In the genomic region with DNA sequence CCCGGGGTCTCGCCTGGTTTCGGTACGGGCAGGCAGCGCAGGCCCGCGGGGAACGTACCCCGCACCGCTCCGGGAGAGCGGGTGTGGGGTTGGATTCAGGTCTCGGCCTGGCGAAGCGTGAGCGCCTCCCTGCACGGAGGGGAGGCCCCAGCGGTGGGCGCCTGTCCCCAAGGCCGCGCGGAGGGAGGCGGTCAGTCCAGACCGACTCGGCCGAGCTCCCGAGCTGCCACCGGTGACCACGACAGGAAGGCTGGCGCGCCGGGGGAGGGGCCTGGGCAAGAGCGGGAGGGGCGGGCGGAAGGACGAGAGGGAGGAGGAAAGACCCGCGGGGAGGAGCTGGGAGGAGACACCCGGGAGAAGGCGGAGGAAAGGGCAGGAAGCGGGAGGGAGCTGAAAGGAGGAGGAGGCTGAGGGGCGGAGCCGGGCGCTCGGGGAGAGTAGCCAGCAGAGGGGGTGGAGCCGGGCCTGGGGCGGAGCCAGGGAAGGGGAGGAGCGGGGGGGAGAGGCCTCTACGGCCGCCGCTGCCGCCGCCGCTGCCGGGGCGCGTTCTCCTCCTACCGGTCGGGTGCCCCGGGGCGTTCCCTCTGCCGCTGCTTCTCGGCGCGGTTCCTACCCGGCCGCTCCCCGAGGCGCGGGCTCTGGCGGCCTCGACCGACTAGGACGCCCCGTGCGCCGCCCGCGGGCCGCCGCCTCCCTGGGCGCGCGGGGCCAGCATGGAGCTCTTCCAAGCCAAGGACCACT, we compare ENCODE assay signal across 8 cellular contexts. TPM values are rescaled to one million over a fixed set of nuclear protein-coding genes. Genes with fewer than 3 reads are reported as not detected.
A peak's percentile ranks its signal among the peaks of the same experiment; 100 is the strongest.
DNase-seq lines count a peak whose midpoint lies in the region; ATAC-seq, FAIRE-seq and TF ChIP-seq lines count a peak whose summit lies in the region.

A gene with protein sequence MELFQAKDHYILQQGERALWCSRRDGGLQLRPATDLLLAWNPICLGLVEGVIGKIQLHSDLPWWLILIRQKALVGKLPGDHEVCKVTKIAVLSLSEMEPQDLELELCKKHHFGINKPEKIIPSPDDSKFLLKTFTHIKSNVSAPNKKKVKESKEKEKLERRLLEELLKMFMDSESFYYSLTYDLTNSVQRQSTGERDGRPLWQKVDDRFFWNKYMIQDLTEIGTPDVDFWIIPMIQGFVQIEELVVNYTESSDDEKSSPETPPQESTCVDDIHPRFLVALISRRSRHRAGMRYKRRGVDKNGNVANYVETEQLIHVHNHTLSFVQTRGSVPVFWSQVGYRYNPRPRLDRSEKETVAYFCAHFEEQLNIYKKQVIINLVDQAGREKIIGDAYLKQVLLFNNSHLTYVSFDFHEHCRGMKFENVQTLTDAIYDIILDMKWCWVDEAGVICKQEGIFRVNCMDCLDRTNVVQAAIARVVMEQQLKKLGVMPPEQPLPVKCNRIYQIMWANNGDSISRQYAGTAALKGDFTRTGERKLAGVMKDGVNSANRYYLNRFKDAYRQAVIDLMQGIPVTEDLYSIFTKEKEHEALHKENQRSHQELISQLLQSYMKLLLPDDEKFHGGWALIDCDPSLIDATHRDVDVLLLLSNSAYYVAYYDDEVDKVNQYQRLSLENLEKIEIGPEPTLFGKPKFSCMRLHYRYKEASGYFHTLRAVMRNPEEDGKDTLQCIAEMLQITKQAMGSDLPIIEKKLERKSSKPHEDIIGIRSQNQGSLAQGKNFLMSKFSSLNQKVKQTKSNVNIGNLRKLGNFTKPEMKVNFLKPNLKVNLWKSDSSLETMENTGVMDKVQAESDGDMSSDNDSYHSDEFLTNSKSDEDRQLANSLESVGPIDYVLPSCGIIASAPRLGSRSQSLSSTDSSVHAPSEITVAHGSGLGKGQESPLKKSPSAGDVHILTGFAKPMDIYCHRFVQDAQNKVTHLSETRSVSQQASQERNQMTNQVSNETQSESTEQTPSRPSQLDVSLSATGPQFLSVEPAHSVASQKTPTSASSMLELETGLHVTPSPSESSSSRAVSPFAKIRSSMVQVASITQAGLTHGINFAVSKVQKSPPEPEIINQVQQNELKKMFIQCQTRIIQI (plus strand): TSS at position 501 of the 741 bp plus-strand sequence. CDS start 213 bp downstream, at position 714.

- H3K4me3 ChIP-seq in WI38 (ENCODE audit: low read depth, low read length): peak within 1 kb of the TSS; percentile 78
- peak within 1 kb of the TSS; percentile 77 for H3K4me3 ChIP-seq in bronchial epithelial cell (ENCODE audit: low read depth, low read length)

- no peak for TF ChIP-seq CTCF in WI38 (IDR thresholded peaks at IDR 0.05; ENCODE audit: low read depth, low read length)
- TF ChIP-seq CTCF in bronchial epithelial cell (IDR thresholded peaks at IDR 0.05; ENCODE audit: insufficient read depth, low read length, severe bottlenecking): peak; percentile 33

- DNase-seq in ACHN (peak; percentile 98), NCI-H2196 treated with DMSO at 0.1 percent for 48 hours (lab: John Stamatoyannopoulos, UW; ENCODE audit: unreplicated experiment) (peak; percentile 85), bronchial epithelial cell (ENCODE audit: low read depth) (peak; percentile 89), iPS-NIHi7 (ENCODE audit: extremely low spot score) (peak; percentile 100), smooth muscle cell of the brain vasculature (ENCODE audit: low read depth, low spot score) (peak; percentile 93)

- ATAC-seq in GM18870 (IDR thresholded peaks at IDR 0.05; ENCODE audit: unreplicated experiment): peak; percentile 79
- peak; percentile 85 for ATAC-seq in HG03139 (IDR thresholded peaks at IDR 0.05; ENCODE audit: unreplicated experiment)

- H3K27me3 ChIP-seq in bronchial epithelial cell (ENCODE audit: control insufficient read depth, insufficient read depth, low read length): no peaks in the 10 kb centered on the region

- FAIRE-seq in bronchial epithelial cell (lab: Jason Lieb, UNC): no peak

- in situ Hi-C loops in ACHN (cut with HindIII; ENCODE audit: low pct_ligation_motif_present, low pct_unique_long_range_greater_than_20kb, low sequenced_read_pairs): no loop called here

- no peaks in the 10 kb centered on the region for H3K36me3 ChIP-seq in bronchial epithelial cell (ENCODE audit: control insufficient read depth, insufficient read depth, low read length)

RNA-seq across cellular contexts. Expression of the gene that starts here (rescaled TPM):
- 10.1 and 11.6 TPM in 2 replicates for total RNA-seq in bronchial epithelial cell

Comparison
In these comparisons a context has a peak if more than half of its experiments do, and no peak if none do; other contexts are left out.
1. Peak in every context shown above with its lines: DNase-seq, ATAC-seq and H3K4me3 ChIP-seq.